24 cellular contexts compared by ENCODE assay signal in the genomic region with DNA sequence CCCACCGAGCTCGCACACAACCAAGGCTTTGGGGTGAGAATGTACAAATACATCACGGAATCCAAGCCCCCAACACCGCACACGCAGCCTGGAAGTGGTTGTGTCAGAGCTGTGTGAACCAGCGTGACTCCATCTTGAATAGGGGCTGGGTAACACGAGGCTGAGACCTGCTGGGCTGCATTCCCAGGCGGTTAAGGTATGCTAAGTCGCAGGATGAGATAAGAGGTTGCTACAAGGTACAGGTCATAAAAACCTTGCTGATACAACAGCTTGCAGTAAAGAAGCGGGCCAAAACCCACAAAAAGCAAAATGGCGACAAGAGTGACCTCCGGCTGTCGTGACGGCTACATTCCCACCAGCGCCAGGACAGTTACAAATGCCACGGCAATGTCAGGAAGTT.
"Had no signal": no experiment of that assay in that cellular context is flagged by ENCODE, and none has a peak within 500 bp of the region (broad histone marks: within the 10 kb centered on the region; RNA-seq: fewer than 3 reads in every experiment).

No MANE protein-coding gene starts in this region.

- DNase-seq: colonic mucosa; effector CD8-positive, alpha-beta T cell; erythroblast; esophagus squamous epithelium; hypothalamus; immature natural killer cell; left ventricle myocardium superior; lower lobe of right lung; natural killer cell; occipital lobe; ovary; stimulated activated CD4-positive, alpha-beta T cell treated with anti-CD3 and anti-CD28 coated beads, Interleukin-2, amount 100 ng/mL, for 24 hours; stimulated activated CD4-positive, alpha-beta T cell treated with anti-CD3 and anti-CD28 coated beads, Interleukin-4, amount 100 ng/mL, for 24 hours; stimulated activated naive CD4-positive, alpha-beta T cell treated with Interleukin-2 at 50 U/mL for 16 hours; upper lobe of right lung; uterus had no signal

- H3K4me3 Mint-ChIP-seq: dendritic cell treated with granulocyte-macrophage colony-stimulating factor and Interleukin-4, amounts not matched to agents 40 ng/mL and 50 ng/mL, for 4 days; immature natural killer cell; natural killer cell; stimulated activated effector memory CD8-positive, alpha-beta T cell treated with anti-CD3 and anti-CD28 coated beads, Interleukin-12 subunit alpha, Interleukin-12 subunit beta, amount 100 ng/mL, for 72 hours had no signal

- H3K27ac Mint-ChIP-seq: dendritic cell treated with granulocyte-macrophage colony-stimulating factor and Interleukin-4, amounts not matched to agents 40 ng/mL and 50 ng/mL, for 4 days; immature natural killer cell; natural killer cell; stimulated activated effector memory CD8-positive, alpha-beta T cell treated with anti-CD3 and anti-CD28 coated beads, Interleukin-12 subunit alpha, Interleukin-12 subunit beta, amount 100 ng/mL, for 72 hours had no signal

- H3K27me3 ChIP-seq: colonic mucosa, esophagus squamous epithelium, ovary, right atrium auricular region, tibial nerve, upper lobe of right lung, uterus had no signal

- ATAC-seq: left ventricle myocardium superior; lower lobe of right lung; natural killer cell; sciatic nerve; stimulated activated effector memory CD8-positive, alpha-beta T cell treated with anti-CD3 and anti-CD28 coated beads, Interleukin-12 subunit alpha, Interleukin-12 subunit beta, amount 100 ng/mL, for 72 hours; upper lobe of right lung had no signal

- H3K27ac ChIP-seq: colonic mucosa, esophagus squamous epithelium, lower lobe of right lung, ovary, right atrium auricular region, thoracic aorta, tibial nerve, upper lobe of right lung, uterus had no signal

- H3K4me1 ChIP-seq: colonic mucosa, esophagus squamous epithelium, lower lobe of right lung, right atrium auricular region, tibial nerve, upper lobe of right lung, uterus had no signal

- H3K4me3 ChIP-seq: colonic mucosa, esophagus squamous epithelium, lower lobe of right lung, ovary, right atrium auricular region, thoracic aorta, tibial nerve, upper lobe of right lung, uterus had no signal

- H3K9me3 Mint-ChIP-seq: dendritic cell treated with granulocyte-macrophage colony-stimulating factor and Interleukin-4, amounts not matched to agents 40 ng/mL and 50 ng/mL, for 4 days; immature natural killer cell; natural killer cell had no signal

- H3K4me1 Mint-ChIP-seq: stimulated activated effector memory CD8-positive, alpha-beta T cell treated with anti-CD3 and anti-CD28 coated beads, Interleukin-12 subunit alpha, Interleukin-12 subunit beta, amount 100 ng/mL, for 72 hours had no signal

- H3K27me3 Mint-ChIP-seq: dendritic cell treated with granulocyte-macrophage colony-stimulating factor and Interleukin-4, amounts not matched to agents 40 ng/mL and 50 ng/mL, for 4 days had no signal

- H3K36me3 ChIP-seq: colonic mucosa, ovary, upper lobe of right lung, uterus had no signal

- FAIRE-seq: frontal cortex, keratinocyte had no signal

- H3K36me3 Mint-ChIP-seq: natural killer cell had no signal

- H3K9me3 ChIP-seq: colonic mucosa, esophagus squamous epithelium, lower lobe of right lung, right atrium auricular region, thoracic aorta, tibial nerve, upper lobe of right lung had no signal
